8 cellular contexts compared by ENCODE assay signal in the genomic region with DNA sequence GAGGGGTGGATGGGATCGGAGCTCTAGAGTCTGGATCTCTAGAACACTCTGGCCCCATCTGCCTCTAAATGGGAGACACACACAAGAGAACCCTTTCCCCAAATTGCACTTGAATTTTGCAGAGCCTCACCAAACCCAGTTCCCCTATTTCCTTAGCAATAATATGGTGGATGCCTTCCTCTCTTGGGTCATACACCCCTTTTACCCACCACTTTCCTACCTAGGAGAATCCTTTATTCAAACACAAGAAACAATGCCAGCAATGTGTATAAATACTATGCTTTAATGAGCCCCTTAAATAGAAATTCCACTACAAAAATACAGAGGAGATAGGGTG. TPM values are rescaled to one million over a fixed set of nuclear protein-coding genes. Genes with fewer than 3 reads are reported as not detected.
DNase-seq lines count a peak whose midpoint lies in the region; ATAC-seq and TF ChIP-seq lines count a peak whose summit lies in the region.

No MANE protein-coding gene starts in this region.

- H3K4me3 ChIP-seq in MM.1S (ENCODE audit: low read length) (peak overlapping the region; percentile 83), duodenal mucosa (ENCODE audit: low read depth in 1 of 2, low read length in 2 of 2) (peak overlapping the region; percentile 79 to 97), neural cell (ENCODE audit: low read length) (peak overlapping the region; percentile 87)

- H3F3A ChIP-seq in MM.1S (ENCODE audit: insufficient read depth, low read length) (peaks cover 13% of the 10 kb centered on the region), neural cell (ENCODE audit: insufficient read depth, low read length, poor library complexity, severe bottlenecking) (no peaks in the 10 kb centered on the region)

- no peak for TF ChIP-seq EP300 in neural cell (conservative IDR thresholded peaks at IDR 0.05; ENCODE audit: poor library complexity, severe bottlenecking)

- H3K9me3 ChIP-seq in MM.1S (replicated peaks; ENCODE audit: insufficient read depth, low read length): no peaks in the 10 kb centered on the region
- no peaks in the 10 kb centered on the region for H3K9me3 ChIP-seq in duodenal mucosa (ENCODE audit: control insufficient read depth in 1 of 2, low read length in 2 of 2)
- H3K9me3 ChIP-seq in neural cell (ENCODE audit: low read length): no peaks in the 10 kb centered on the region

- H2AFZ ChIP-seq in MM.1S (ENCODE audit: low read length) (peak overlapping the region; percentile 59), neural cell (ENCODE audit: low read depth, low read length) (peak overlapping the region; percentile 74)

- H3K4me1 ChIP-seq in MM.1S (ENCODE audit: low read length) (peaks cover 28% of the 10 kb centered on the region), duodenal mucosa (ENCODE audit: control insufficient read depth in 1 of 2, insufficient read depth in 2 of 2, low read length in 2 of 2) (peaks cover 35 to 42% of the 10 kb centered on the region in 2 donors)

- no peak for TF ChIP-seq CTCF in C4-2B (conservative IDR thresholded peaks at IDR 0.05)
- no peak for TF ChIP-seq CTCF in MM.1S (IDR thresholded peaks at IDR 0.05; ENCODE audit: low read length)
- no peak for TF ChIP-seq CTCF in neural cell (IDR thresholded peaks at IDR 0.05; ENCODE audit: poor library complexity, severe bottlenecking)

- H3K36me3 ChIP-seq in MM.1S (replicated peaks; ENCODE audit: insufficient read depth, low read length) (peaks cover 32% of the 10 kb centered on the region), duodenal mucosa (ENCODE audit: control insufficient read depth in 1 of 2, insufficient read depth in 2 of 2, low read length in 2 of 2) (peaks cover 55 to 68% of the 10 kb centered on the region in 2 donors), neural cell (ENCODE audit: insufficient read depth, low read length) (peaks cover 6% of the 10 kb centered on the region)

- H3K9me2 ChIP-seq in MM.1S (replicated peaks; ENCODE audit: insufficient read depth, low read length): no peaks in the 10 kb centered on the region
- no peaks in the 10 kb centered on the region for H3K9me2 ChIP-seq in neural cell (ENCODE audit: insufficient read depth, low read length)

- H3K9ac ChIP-seq in MM.1S (ENCODE audit: low read length) (peak overlapping the region; percentile 97), duodenal mucosa (ENCODE audit: low read depth in 1 of 2, low read length in 2 of 2) (peak overlapping the region; percentile 70 to 86), neural cell (ENCODE audit: low read length) (peak overlapping the region; percentile 95)

- no peak for ATAC-seq in HG03135 (IDR thresholded peaks at IDR 0.05; ENCODE audit: unreplicated experiment)

- no peaks in the 10 kb centered on the region for H3K27me3 ChIP-seq in MM.1S (replicated peaks; ENCODE audit: insufficient read depth, low read length)
- H3K27me3 ChIP-seq in duodenal mucosa (ENCODE audit: control insufficient read depth in 1 of 2, insufficient read depth in 2 of 2, low read length in 2 of 2): no peaks in the 10 kb centered on the region
- no peaks in the 10 kb centered on the region for H3K27me3 ChIP-seq in neural cell (ENCODE audit: insufficient read depth, low read depth, low read length)

- peak overlapping the region; percentile 96 for H3K27ac ChIP-seq in C4-2B
- H3K27ac ChIP-seq in MM.1S (ENCODE audit: low read length): peak overlapping the region; percentile 97
- peak overlapping the region; percentile 95 for H3K27ac ChIP-seq in duodenal mucosa (ENCODE audit: low read depth, low read length)
- H3K27ac ChIP-seq in neural cell (ENCODE audit: low read length): peak overlapping the region; percentile 99

- TF ChIP-seq RAD21 in neural cell (conservative IDR thresholded peaks at IDR 0.05): no peak

- no peak for DNase-seq in MM.1S
- DNase-seq in NCI-H526 treated with DMSO at 0.1 percent for 48 hours (lab: John Stamatoyannopoulos, UW): no peak
- DNase-seq in C1 segment of cervical spinal cord (lab: John Stamatoyannopoulos, UW): no peak
- no peak for DNase-seq in putamen (ENCODE audit: low spot score)

- H3K79me2 ChIP-seq in MM.1S (ENCODE audit: low read length) (peaks cover 35% of the 10 kb centered on the region), neural cell (replicated peaks; ENCODE audit: insufficient read depth, low read length) (peaks cover 17% of the 10 kb centered on the region)

- no peaks in the 10 kb centered on the region for H4K20me1 ChIP-seq in MM.1S (ENCODE audit: insufficient read depth, low read length)
- no peaks in the 10 kb centered on the region for H4K20me1 ChIP-seq in neural cell (ENCODE audit: insufficient read depth)

- peak overlapping the region; percentile 97 for H3K4me2 ChIP-seq in MM.1S (ENCODE audit: low read depth, low read length)
- peak overlapping the region; percentile 89 for H3K4me2 ChIP-seq in neural cell (ENCODE audit: low read length)

TF ChIP-seq in neural cell, 6 proteins besides CTCF, POLR2A, EP300 and RAD21:
- no peak for TF ChIP-seq EZH2 (IDR thresholded peaks at IDR 0.05; ENCODE audit: borderline replicate concordance, insufficient read depth, low read length, poor library complexity, severe bottlenecking)
- no peak for TF ChIP-seq POLR2AphosphoS5 (IDR thresholded peaks at IDR 0.05)
- no peak for TF ChIP-seq SMC3 (conservative IDR thresholded peaks at IDR 0.05; ENCODE audit: poor library complexity)
- TF ChIP-seq TAF1 (IDR thresholded peaks at IDR 0.05; ENCODE audit: low read depth): no peak
- TF ChIP-seq, protein P1, sequence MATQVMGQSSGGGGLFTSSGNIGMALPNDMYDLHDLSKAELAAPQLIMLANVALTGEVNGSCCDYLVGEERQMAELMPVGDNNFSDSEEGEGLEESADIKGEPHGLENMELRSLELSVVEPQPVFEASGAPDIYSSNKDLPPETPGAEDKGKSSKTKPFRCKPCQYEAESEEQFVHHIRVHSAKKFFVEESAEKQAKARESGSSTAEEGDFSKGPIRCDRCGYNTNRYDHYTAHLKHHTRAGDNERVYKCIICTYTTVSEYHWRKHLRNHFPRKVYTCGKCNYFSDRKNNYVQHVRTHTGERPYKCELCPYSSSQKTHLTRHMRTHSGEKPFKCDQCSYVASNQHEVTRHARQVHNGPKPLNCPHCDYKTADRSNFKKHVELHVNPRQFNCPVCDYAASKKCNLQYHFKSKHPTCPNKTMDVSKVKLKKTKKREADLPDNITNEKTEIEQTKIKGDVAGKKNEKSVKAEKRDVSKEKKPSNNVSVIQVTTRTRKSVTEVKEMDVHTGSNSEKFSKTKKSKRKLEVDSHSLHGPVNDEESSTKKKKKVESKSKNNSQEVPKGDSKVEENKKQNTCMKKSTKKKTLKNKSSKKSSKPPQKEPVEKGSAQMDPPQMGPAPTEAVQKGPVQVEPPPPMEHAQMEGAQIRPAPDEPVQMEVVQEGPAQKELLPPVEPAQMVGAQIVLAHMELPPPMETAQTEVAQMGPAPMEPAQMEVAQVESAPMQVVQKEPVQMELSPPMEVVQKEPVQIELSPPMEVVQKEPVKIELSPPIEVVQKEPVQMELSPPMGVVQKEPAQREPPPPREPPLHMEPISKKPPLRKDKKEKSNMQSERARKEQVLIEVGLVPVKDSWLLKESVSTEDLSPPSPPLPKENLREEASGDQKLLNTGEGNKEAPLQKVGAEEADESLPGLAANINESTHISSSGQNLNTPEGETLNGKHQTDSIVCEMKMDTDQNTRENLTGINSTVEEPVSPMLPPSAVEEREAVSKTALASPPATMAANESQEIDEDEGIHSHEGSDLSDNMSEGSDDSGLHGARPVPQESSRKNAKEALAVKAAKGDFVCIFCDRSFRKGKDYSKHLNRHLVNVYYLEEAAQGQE (IDR thresholded peaks at IDR 0.05; ENCODE audit: borderline replicate concordance): no peak
- TF ChIP-seq MXI1 (conservative IDR thresholded peaks at IDR 0.05; ENCODE audit: poor library complexity, severe bottlenecking): no peak

RNA-seq across cellular contexts. Expression of a gene that starts 0.8 kb away (rescaled TPM):
- 7.8 and 14.1 TPM in 2 replicates for polyA plus RNA-seq in neural cell
- polyA minus RNA-seq in neural cell: 10.7 and 15.3 TPM in 2 replicates

RNA-seq across cellular contexts. Expression of a gene that starts 8.3 kb away (rescaled TPM):
- polyA plus RNA-seq in neural cell: 0.58 and 1.6 TPM in 2 replicates
- polyA minus RNA-seq in neural cell: 0.46 and 0.49 TPM in 2 replicates

RNA-seq across cellular contexts. Expression of a gene that starts 10.7 kb away (rescaled TPM):
- 78.1 and 95.3 TPM in 2 replicates for polyA plus RNA-seq in neural cell
- polyA minus RNA-seq in neural cell: 174 and 183 TPM in 2 replicates

RNA-seq across cellular contexts. Expression of a gene that starts 29.0 kb away (rescaled TPM):
- 19.6 and 26.3 TPM in 2 replicates for polyA plus RNA-seq in neural cell
- 8.6 and 9.0 TPM in 2 replicates for polyA minus RNA-seq in neural cell
